13 cellular contexts compared by ENCODE assay signal in genomic region chr2:8116661-8117060, GRCh38.
DNase-seq lines count a peak whose midpoint lies in the region; ATAC-seq, FAIRE-seq and TF ChIP-seq lines count a peak whose summit lies in the region.
"Had no signal": no experiment of that assay in that cellular context is flagged by ENCODE, and none has a peak within 500 bp of the region (broad histone marks: within the 10 kb centered on the region; RNA-seq: fewer than 3 reads in every experiment).

No MANE protein-coding gene starts in this region.

- no peaks in the 10 kb centered on the region for H3K9me3 ChIP-seq in WERI-Rb-1 (ENCODE audit: severe bottlenecking)
- H3K9me3 ChIP-seq: heart right ventricle, SK-N-SH, upper lobe of left lung had no signal

- no peak overlapping the region for H3K27ac ChIP-seq in WERI-Rb-1
- H3K27ac ChIP-seq: C4-2B, heart right ventricle, upper lobe of left lung had no signal

- peak; percentile 99 for ATAC-seq in GM21367 (IDR thresholded peaks at IDR 0.05; ENCODE audit: unreplicated experiment)
- peak; percentile 97 for ATAC-seq in HG03066 (IDR thresholded peaks at IDR 0.05; ENCODE audit: low read depth, unreplicated experiment)
- ATAC-seq: heart right ventricle had no signal

- no peak for TF ChIP-seq POLR2A in GM12891 (IDR thresholded peaks at IDR 0.05; ENCODE audit: low read depth, low read length)

- TF ChIP-seq CTCF in WERI-Rb-1 (IDR thresholded peaks at IDR 0.05; ENCODE audit: low read depth, low read length), result no peak

- H3K27me3 ChIP-seq in WERI-Rb-1 (ENCODE audit: insufficient read depth, low read depth, severe bottlenecking), result no peaks in the 10 kb centered on the region
- H3K27me3 ChIP-seq: heart right ventricle, upper lobe of left lung had no signal

- no peaks in the 10 kb centered on the region for H3K36me3 ChIP-seq in WERI-Rb-1
- H3K36me3 ChIP-seq: heart right ventricle, upper lobe of left lung had no signal

- no peak overlapping the region for H3K4me3 ChIP-seq in WERI-Rb-1 (ENCODE audit: low read depth, low read length)
- H3K4me3 ChIP-seq: heart right ventricle, upper lobe of left lung had no signal

- FAIRE-seq in GM12891 (lab: Jason Lieb, UNC), result peak; percentile 90

- DNase-seq in GM12891 (ENCODE audit: insufficient read length, low spot score) (peak; percentile 24), RPMI8226 (peak; percentile 89), HCEC 1CT (no peak), WERI-Rb-1 (no peak), cerebellar cortex (ENCODE audit: low spot score) (no peak)
- no peak for DNase-seq in NK-92 treated with Interleukin-12 subunit alpha and Interleukin-12 subunit beta, amount 100 ng/mL, for 24 hours (lab: John Stamatoyannopoulos, UW)
- DNase-seq: activated T-cell treated with anti-CD3 and anti-CD28 coated beads for 4 hours, heart right ventricle, SK-N-SH, upper lobe of left lung had no signal

TF ChIP-seq in GM12891, 5 proteins besides CTCF, POLR2A, EP300 and RAD21:
- TF ChIP-seq SPI1 (IDR thresholded peaks at IDR 0.05; ENCODE audit: low read depth, low read length) (peak; percentile 100), POU2F2 (IDR thresholded peaks at IDR 0.05; ENCODE audit: low read depth, low read length) (no peak), POLR2AphosphoS5 (IDR thresholded peaks at IDR 0.05; ENCODE audit: low read depth, low read length) (no peak), PAX5 (IDR thresholded peaks at IDR 0.05; ENCODE audit: insufficient read depth, low read length, severe bottlenecking) (no peak)

Comparison
In these comparisons a context has a peak if more than half of its experiments do, and no peak if none do; other contexts are left out.
1. DNase-seq: peak in GM12891 (single experiment) and RPMI8226 (single experiment); none in HCEC 1CT (single experiment), WERI-Rb-1 (single experiment), NK-92 treated with Interleukin-12 subunit alpha and Interleukin-12 subunit beta, amount 100 ng/mL, for 24 hours (single experiment) and cerebellar cortex (single experiment).